ENCODE assay signal across 9 cellular contexts in the genomic region with DNA sequence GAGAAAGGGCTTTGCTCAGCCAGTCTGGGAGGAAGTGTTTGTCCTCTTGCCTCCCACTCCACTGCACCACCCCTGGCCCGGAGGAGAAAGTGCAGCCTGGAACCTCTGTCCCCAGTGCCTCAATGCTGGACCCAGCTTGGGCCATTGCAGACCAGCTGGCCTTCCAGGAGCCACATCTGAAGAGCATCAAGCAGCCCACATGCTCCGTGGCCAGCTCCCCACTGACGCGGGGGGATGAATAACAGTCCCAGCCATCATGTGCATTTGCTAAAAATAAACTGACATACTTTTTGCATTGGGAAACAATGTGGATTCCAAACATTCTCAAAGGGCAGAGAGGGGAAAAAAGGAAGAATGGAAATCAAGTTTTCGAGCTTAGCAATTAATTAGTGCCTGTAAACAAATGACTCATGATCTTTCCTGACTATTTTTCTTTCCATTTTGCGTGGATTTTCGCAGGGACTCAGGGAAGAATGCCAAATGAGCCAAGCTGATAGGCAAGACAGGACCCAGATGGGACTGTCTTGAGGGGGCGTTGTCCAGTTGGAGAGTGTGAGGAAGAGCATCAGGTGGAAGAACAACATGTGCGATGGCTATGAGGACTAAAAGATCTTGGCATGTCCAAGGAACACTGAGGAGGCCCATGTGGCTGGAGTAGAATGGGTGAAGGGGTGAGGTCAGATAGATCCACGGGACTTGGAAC. TPM values are rescaled to one million over a fixed set of nuclear protein-coding genes. Genes with fewer than 3 reads are reported as not detected.
DNase-seq lines count a peak whose midpoint lies in the region; ATAC-seq, FAIRE-seq and TF ChIP-seq lines count a peak whose summit lies in the region.
"Had no signal": no experiment of that assay in that cellular context is flagged by ENCODE, and none has a peak within 500 bp of the region (broad histone marks: within the 10 kb centered on the region; RNA-seq: fewer than 3 reads in every experiment).

No MANE protein-coding gene starts in this region.

- POLR2A ChIA-PET in HepG2 (lab: Yijun Ruan, JAX) = interaction anchor here (0.7 kb wide), 2 partner anchors 18 to 97 kb away, joined by 3 read pairs; no protein-coding TSS in a partner anchor
- POLR2A ChIA-PET in CD4-positive, alpha-beta T cell (lab: Charles Lee) = no interaction called here

- ATAC-seq in HepG2 = peak; percentile 66
- peak; percentile 73 for ATAC-seq in thoracic aorta (ENCODE audit: insufficient number of reproducible peaks, low FRiP score, low read depth)
- no peak for ATAC-seq in CD4-positive, alpha-beta T cell (ENCODE audit: poor library complexity)

- H3K27ac ChIP-seq in HepG2 (ENCODE audit: extremely low read length, insufficient read depth, low read length) (no peak overlapping the region), thoracic aorta (peak overlapping the region; percentile 80 to 85)
- H3K27ac ChIP-seq in CD4-positive, alpha-beta T cell (ENCODE audit: low read depth, low read length) = no peak overlapping the region

- peak overlapping the region; percentile 6; the same call in 1 of the 2 replicates for H3K4me2 ChIP-seq in HepG2 (ENCODE audit: low read depth, low read length)

- TF ChIP-seq EP300 in HepG2 (IDR thresholded peaks at IDR 0.05; ENCODE audit: low read depth in 2 of 2, low read length in 2 of 2) (no peak), HepG2 (CRISPR knock-in tag; IDR thresholded peaks at IDR 0.05; ENCODE audit: borderline replicate concordance) (0 out of 2 replicates have a peak, but pooled peaks have one; percentile 40)

- CTCF ChIA-PET in HepG2 (lab: Yijun Ruan, JAX; ENCODE audit: low intra/inter-chr PET ratio, low total read pairs) = no interaction called here
- CTCF ChIA-PET in CD4-positive, alpha-beta T cell (lab: Charles Lee) = no interaction called here

- H3K36me3 Mint-ChIP-seq in chondrocyte (ENCODE audit: low read depth) (peaks cover 1% of the 10 kb centered on the region), progenitor cell of endocrine pancreas (ENCODE audit: insufficient read depth) (no peaks in the 10 kb centered on the region)
- no peaks in the 10 kb centered on the region for H3K36me3 Mint-ChIP-seq in CD4-positive, alpha-beta T cell (ENCODE audit: low read depth)

- peaks cover 20% of the 10 kb centered on the region for H3K4me1 Mint-ChIP-seq in chondrocyte (ENCODE audit: low read depth)
- H3K4me1 Mint-ChIP-seq in progenitor cell of endocrine pancreas (ENCODE audit: low read depth) = no peaks in the 10 kb centered on the region
- no peaks in the 10 kb centered on the region for H3K4me1 Mint-ChIP-seq in CD4-positive, alpha-beta T cell (ENCODE audit: low read depth)

- H3K79me2 ChIP-seq in HepG2 (ENCODE audit: insufficient read depth, low read length) = no peaks in the 10 kb centered on the region

- H3K27me3 Mint-ChIP-seq in chondrocyte (ENCODE audit: low read depth) = no peaks in the 10 kb centered on the region
- H3K27me3 Mint-ChIP-seq in progenitor cell of endocrine pancreas = peaks cover 3% of the 10 kb centered on the region
- H3K27me3 Mint-ChIP-seq in CD4-positive, alpha-beta T cell = no peaks in the 10 kb centered on the region

- H2AFZ ChIP-seq in HepG2 (ENCODE audit: low read length) = no peak overlapping the region

- in situ Hi-C loops in HepG2 (cut with HindIII; ENCODE audit: extremely low pct_ligation_motif_present, low pct_unique_long_range_greater_than_20kb) = no loop called here
- in situ Hi-C loops in G401 (cut with HindIII; ENCODE audit: low sequenced_read_pairs) = no loop called here

- H3K9me3 ChIP-seq in HepG2 (ENCODE audit: low read length) = no peaks in the 10 kb centered on the region
- H3K9me3 ChIP-seq in thoracic aorta = no peaks in the 10 kb centered on the region
- H3K9me3 ChIP-seq in CD4-positive, alpha-beta T cell (ENCODE audit: control insufficient read depth, low read length) = no peaks in the 10 kb centered on the region

- H3K27me3 ChIP-seq in HepG2 (ENCODE audit: control insufficient read depth in 1 of 2, insufficient read depth in 2 of 2, low read length in 2 of 2) (peaks cover 8 to 42% of the 10 kb centered on the region in 2 experiments; a peak in 4 of 5 replicates), thoracic aorta (replicated peaks; ENCODE audit: insufficient read depth) (no peaks in the 10 kb centered on the region)
- no peaks in the 10 kb centered on the region for H3K27me3 ChIP-seq in CD4-positive, alpha-beta T cell (ENCODE audit: control insufficient read depth, insufficient read depth, low read length)

- peak overlapping the region; percentile 76 for H3K27ac Mint-ChIP-seq in chondrocyte (ENCODE audit: unreplicated experiment)
- H3K27ac Mint-ChIP-seq in progenitor cell of endocrine pancreas = no peak overlapping the region
- H3K27ac Mint-ChIP-seq in CD4-positive, alpha-beta T cell = no peak overlapping the region
- H3K27ac Mint-ChIP-seq: T-helper 2 cell treated with Interferon-gamma antibody and Interleukin-4, amounts not matched to agents 5 μg/mL and 100 μg/mL, for 36 hours had no signal

- peak; percentile 55 for TF ChIP-seq CTCF in chondrocyte (IDR thresholded peaks at IDR 0.05)
- peak; percentile 67 for TF ChIP-seq CTCF in HepG2 (CRISPR knock-in tag; IDR thresholded peaks at IDR 0.05)
- TF ChIP-seq CTCF in thoracic aorta (IDR thresholded peaks at IDR 0.05) = peak; percentile 33
- TF ChIP-seq CTCF in progenitor cell of endocrine pancreas (IDR thresholded peaks at IDR 0.05; ENCODE audit: unreplicated experiment) = no peak
- no peak for TF ChIP-seq CTCF in CD4-positive, alpha-beta T cell (IDR thresholded peaks at IDR 0.05)

- DNase-seq in HS-5 (ENCODE audit: low read depth) (peak; percentile 100), chondrocyte (ENCODE audit: low spot score) (no peak), HepG2 (ENCODE audit: low spot score) (no peak), thoracic aorta (ENCODE audit: low spot score) (peak; percentile 49), G401 (ENCODE audit: low spot score) (no peak), progenitor cell of endocrine pancreas (ENCODE audit: low spot score, unreplicated experiment) (no peak)
- DNase-seq in CD4-positive, alpha-beta T cell = no peak
- no peak for DNase-seq in activated CD4-positive, alpha-beta T cell treated with anti-CD3 and anti-CD28 coated beads, Interleukin-2, amount 50 U/mL, for 48 hours

- no peak for FAIRE-seq in HepG2 (lab: Jason Lieb, UNC)

- H3K9me3 Mint-ChIP-seq in chondrocyte (ENCODE audit: low read depth) = peaks cover 1% of the 10 kb centered on the region
- no peaks in the 10 kb centered on the region for H3K9me3 Mint-ChIP-seq in progenitor cell of endocrine pancreas (ENCODE audit: low read depth)
- H3K9me3 Mint-ChIP-seq in CD4-positive, alpha-beta T cell = no peaks in the 10 kb centered on the region
- H3K9me3 Mint-ChIP-seq: T-helper 2 cell treated with Interferon-gamma antibody and Interleukin-4, amounts not matched to agents 5 μg/mL and 100 μg/mL, for 36 hours had no signal

- H4K20me1 ChIP-seq in HepG2 (ENCODE audit: insufficient read depth, low read length) = no peaks in the 10 kb centered on the region

- H3K36me3 ChIP-seq in HepG2 (replicated peaks in 1 of 2; ENCODE audit: control insufficient read depth in 1 of 2, insufficient read depth in 2 of 2, low read length in 2 of 2) (no peaks in the 10 kb centered on the region), thoracic aorta (no peaks in the 10 kb centered on the region)

- H3K4me3 ChIP-seq in HepG2 (replicated peaks in 1 of 3; ENCODE audit: insufficient read depth in 1 of 3, low read depth in 2 of 3, low read length in 3 of 3) (no peak overlapping the region), thoracic aorta (no peak overlapping the region)

- TF ChIP-seq POLR2A in HepG2 (IDR thresholded peaks at IDR 0.05; ENCODE audit: insufficient read depth in 1 of 2, low read depth in 2 of 2, low read length in 2 of 2) = no peak

- intact Hi-C loops in HepG2 (cut with micrococcal nuclease; ENCODE audit: unreplicated experiment) = no loop called here
- intact Hi-C loops in CD4-positive, alpha-beta T cell (cut with DNase I, micrococcal nuclease) = no loop called here

- BruUV-seq in HepG2 (replicated peaks; lab: Mats Ljungman, UMichigan) = no TSS peak

- WGBS in HepG2 (ENCODE audit: low lambda C conversion rate) = 33% methylated on average over 10 of the region's 10 CpGs

- H3K9ac ChIP-seq in HepG2 (ENCODE audit: insufficient read depth, low read depth, low read length) = no peak overlapping the region

- H3K4me3 Mint-ChIP-seq in chondrocyte (ENCODE audit: unreplicated experiment) (no peak overlapping the region), progenitor cell of endocrine pancreas (ENCODE audit: low read depth) (no peak overlapping the region)
- H3K4me3 Mint-ChIP-seq in CD4-positive, alpha-beta T cell = no peak overlapping the region
- H3K4me3 Mint-ChIP-seq: T-helper 2 cell treated with Interferon-gamma antibody and Interleukin-4, amounts not matched to agents 5 μg/mL and 100 μg/mL, for 36 hours had no signal

- no peak for TF ChIP-seq RAD21 in HepG2 (CRISPR knock-in tag; IDR thresholded peaks at IDR 0.05)

- H3K4me1 ChIP-seq in HepG2 (ENCODE audit: insufficient read depth, low read length) (peaks cover 58% of the 10 kb centered on the region), thoracic aorta (ENCODE audit: control insufficient read depth in 1 of 2, low read depth in 2 of 2) (peaks cover 15 to 40% of the 10 kb centered on the region in 2 donors)

RNA-seq across cellular contexts. Expression of a gene that starts 34.1 kb away (rescaled TPM):
- 20.4 to 81.4 TPM (median 78.7 TPM) in 3 replicates for total RNA-seq in chondrocyte
- 12.1 and 18.5 TPM in 2 replicates for total RNA-seq in HepG2 (2016; rRNA removed; fragmentation: Illumina TruSeq; extraction: Trizol)
- total RNA-seq in HepG2 (2016; cell fraction: cytosol; rRNA removed; fragmentation: Illumina TruSeq; extraction: Trizol; ENCODE audit: low read depth) = 9.1 and 9.9 TPM in 2 replicates
- 11.0 and 17.4 TPM in 2 replicates for total RNA-seq in HepG2 (2016; cell fraction: insoluble cytoplasmic fraction; rRNA removed; fragmentation: Illumina TruSeq; extraction: Trizol)
- total RNA-seq in HepG2 (2016; cell fraction: membrane; rRNA removed; fragmentation: Illumina TruSeq; extraction: Trizol) = 19.9 and 21.0 TPM in 2 replicates
- total RNA-seq in HepG2 (2016; cell fraction: nucleus; rRNA removed; fragmentation: Illumina TruSeq; extraction: Trizol) = 8.1 and 9.8 TPM in 2 replicates
- 28.2 and 43.0 TPM in 2 replicates for polyA plus RNA-seq in HepG2 (2011; rRNA removed)
- 31.3 and 41.1 TPM in 2 replicates for polyA plus RNA-seq in HepG2 (2011; cell fraction: cytosol; rRNA removed)
- 47.8 and 49.8 TPM in 2 replicates for polyA plus RNA-seq in HepG2 (2011; cell fraction: nucleus; rRNA removed)
- polyA plus RNA-seq in HepG2 (2012) = 33.9 and 49.4 TPM in 2 replicates
- polyA plus RNA-seq in HepG2 (2016; cell fraction: cytosol; fragmentation: Illumina TruSeq; extraction: Trizol; ENCODE audit: low read depth) = 8.7 and 9.3 TPM in 2 replicates
- 24.7 and 26.6 TPM in 2 replicates for polyA plus RNA-seq in HepG2 (2016; cell fraction: insoluble cytoplasmic fraction; fragmentation: Illumina TruSeq; extraction: Trizol; ENCODE audit: low read depth)
- polyA plus RNA-seq in HepG2 (2016; cell fraction: membrane; fragmentation: Illumina TruSeq; extraction: Trizol; ENCODE audit: low read depth) = 16.8 and 19.0 TPM in 2 replicates
- 21.1 and 24.6 TPM in 2 replicates for polyA plus RNA-seq in HepG2 (2016; cell fraction: nucleus; fragmentation: Illumina TruSeq; extraction: Trizol; ENCODE audit: insufficient read depth, low read depth)
- polyA minus RNA-seq in HepG2 (2011; rRNA and poly(A)+ RNA removed; ENCODE audit: low replicate concordance) = 12.1 and 28.5 TPM in 2 replicates
- 56.9 and 63.6 TPM in 2 replicates for polyA minus RNA-seq in HepG2 (2011; cell fraction: cytosol; rRNA and poly(A)+ RNA removed)
- polyA minus RNA-seq in HepG2 (2011; cell fraction: nucleus; rRNA and poly(A)+ RNA removed) = 21.4 and 26.7 TPM in 2 replicates
- total RNA-seq in thoracic aorta = 100 to 1,000 TPM; 113 to 255 TPM
- total RNA-seq in G401 (2014; rRNA removed; shearing (Covaris generic)) = 21.6 and 24.9 TPM in 2 replicates
- total RNA-seq in progenitor cell of endocrine pancreas = 19.6 and 21.3 TPM in 2 replicates
- total RNA-seq in CD4-positive, alpha-beta T cell = 10 to 100 TPM; 40.7 to 43.9 TPM

Comparison
In these comparisons a context has a peak if more than half of its experiments do, and no peak if none do; other contexts are left out.
1. DNase-seq: peak in HS-5 (single experiment) and thoracic aorta (single experiment); none in chondrocyte (single experiment), HepG2 (single experiment), G401 (single experiment), progenitor cell of endocrine pancreas (single experiment), CD4-positive, alpha-beta T cell (0 of 10) and activated CD4-positive, alpha-beta T cell treated with anti-CD3 and anti-CD28 coated beads, Interleukin-2, amount 50 U/mL, for 48 hours (0 of 2).
2. CTCF ChIP-seq: peak in chondrocyte (single experiment), HepG2 (single experiment) and thoracic aorta (single experiment); none in progenitor cell of endocrine pancreas (single experiment) and CD4-positive, alpha-beta T cell (single experiment).
3. H3K27ac ChIP-seq: peak in thoracic aorta (2 of 2); none in HepG2 (single experiment) and CD4-positive, alpha-beta T cell (single experiment).